Comparison of ENCODE assay signal across 22 cellular contexts in genomic region chr1:16065197-16065576, GRCh38. TPM values are rescaled to one million over a fixed set of nuclear protein-coding genes. Genes with fewer than 3 reads are reported as not detected.
"Had no signal": no experiment of that assay in that cellular context is flagged by ENCODE, and none has a peak within 500 bp of the region (broad histone marks: within the 10 kb centered on the region; RNA-seq: fewer than 3 reads in every experiment).

No MANE protein-coding gene starts in this region.

- DNase-seq: activated CD4-positive, alpha-beta T cell treated with anti-CD3 and anti-CD28 coated beads for 36 hours; cerebellar nuclear complex; cortex of kidney; heart left ventricle; kidney glomerular epithelial cell; left ventricle myocardium inferior; mammary epithelial cell; stimulated activated CD4-positive, alpha-beta T cell treated with anti-CD3 and anti-CD28 coated beads, Interleukin-4, amount 100 ng/mL, for 4 hours had no signal

- H3K9me3 ChIP-seq: ascending aorta, breast epithelium, gastroesophageal sphincter, heart left ventricle, left ventricle myocardium inferior, neutrophil, pancreas, thyroid gland had no signal

- ATAC-seq: activated CD4-positive, alpha-beta T cell treated with anti-CD3 and anti-CD28 coated beads for 36 hours; esophagus mucosa; heart left ventricle; pancreas; sciatic nerve; stimulated activated memory B cell treated with anti-CD40 and anti-IgM and Interleukin-4, amounts not matched to agents 10 μg/mL and 1 μg/mL and 100 μg/mL, for 72 hours had no signal

- H3K27ac ChIP-seq: ascending aorta, breast epithelium, gastroesophageal sphincter, heart left ventricle, left ventricle myocardium inferior, neutrophil, pancreas, thyroid gland had no signal

- H3K4me3 Mint-ChIP-seq: activated CD4-positive, alpha-beta T cell treated with anti-CD3 and anti-CD28 coated beads for 36 hours; stimulated activated memory B cell treated with anti-CD40 and anti-IgM and Interleukin-4, amounts not matched to agents 10 μg/mL and 1 μg/mL and 100 μg/mL, for 72 hours had no signal

- H3K36me3 ChIP-seq: ascending aorta, breast epithelium, gastroesophageal sphincter, heart left ventricle, left ventricle myocardium inferior, neutrophil, pancreas, thyroid gland had no signal

- H3K4me3 ChIP-seq: ascending aorta, breast epithelium, gastroesophageal sphincter, heart left ventricle, left ventricle myocardium inferior, pancreas, smooth muscle cell, thyroid gland had no signal

- H3K9me3 Mint-ChIP-seq: stimulated activated memory B cell treated with anti-CD40 and anti-IgM and Interleukin-4, amounts not matched to agents 10 μg/mL and 1 μg/mL and 100 μg/mL, for 72 hours had no signal

- H3K27ac Mint-ChIP-seq: activated CD4-positive, alpha-beta T cell treated with anti-CD3 and anti-CD28 coated beads for 36 hours; stimulated activated memory B cell treated with anti-CD40 and anti-IgM and Interleukin-4, amounts not matched to agents 10 μg/mL and 1 μg/mL and 100 μg/mL, for 72 hours had no signal

- H3K27me3 ChIP-seq: ascending aorta, breast epithelium, gastroesophageal sphincter, heart left ventricle, pancreas, thyroid gland had no signal

RNA-seq across cellular contexts. Expression of gene FAM131C, which starts 8.3 kb away (rescaled TPM):
- total RNA-seq: breast epithelium, gastroesophageal sphincter, myocyte, sciatic nerve, urinary bladder had no signal

RNA-seq across cellular contexts. Expression of gene CLCNKB, which starts 21.6 kb away (rescaled TPM):
- total RNA-seq: activated CD4-positive, alpha-beta T cell treated with anti-CD3 and anti-CD28 coated beads for 36 hours; activated CD8-positive, alpha-beta memory T cell treated with anti-CD3 and anti-CD28 coated beads for 36 hours; ascending aorta; esophagus mucosa; mammary epithelial cell; myocyte; T-helper 1 cell treated with Interleukin-12 subunit alpha and Interleukin-12 subunit beta and Interleukin-4 antibody, amounts not matched to agents 30 ng/mL and 1 ng/mL, for 36 hours had no signal

RNA-seq across cellular contexts. Expression of gene CLCNKA, which starts 43.4 kb away (rescaled TPM):
- total RNA-seq: activated CD4-positive, alpha-beta T cell treated with anti-CD3 and anti-CD28 coated beads for 36 hours; activated CD8-positive, alpha-beta memory T cell treated with anti-CD3 and anti-CD28 coated beads for 36 hours; ascending aorta; mammary epithelial cell; smooth muscle cell; T-helper 1 cell treated with Interleukin-12 subunit alpha and Interleukin-12 subunit beta and Interleukin-4 antibody, amounts not matched to agents 30 ng/mL and 1 ng/mL, for 36 hours; urinary bladder had no signal
- polyA plus RNA-seq: mammary epithelial cell had no signal

RNA-seq across cellular contexts. Expression of gene HSPB7, which starts 47.3 kb away (rescaled TPM):
- total RNA-seq: activated CD4-positive, alpha-beta T cell treated with anti-CD3 and anti-CD28 coated beads for 36 hours; activated CD8-positive, alpha-beta memory T cell treated with anti-CD3 and anti-CD28 coated beads for 36 hours; T-helper 1 cell treated with Interleukin-12 subunit alpha and Interleukin-12 subunit beta and Interleukin-4 antibody, amounts not matched to agents 30 ng/mL and 1 ng/mL, for 36 hours had no signal
- polyA plus RNA-seq: mammary epithelial cell had no signal
